ENCODE assay signal across 17 cellular contexts in genomic region chr3:177179281-177180067, GRCh38. TPM values are rescaled to one million over a fixed set of nuclear protein-coding genes. Genes with fewer than 3 reads are reported as not detected.
DNase-seq lines count a peak whose midpoint lies in the region; ATAC-seq, FAIRE-seq and TF ChIP-seq lines count a peak whose summit lies in the region.
"Had no signal": no experiment of that assay in that cellular context is flagged by ENCODE, and none has a peak within 500 bp of the region (broad histone marks: within the 10 kb centered on the region; RNA-seq: fewer than 3 reads in every experiment).

No MANE protein-coding gene starts in this region.

- ATAC-seq in activated CD4-positive, alpha-beta T cell treated with anti-CD3 and anti-CD28 coated beads for 36 hours = peak; percentile 48
- ATAC-seq in stimulated activated naive CD8-positive, alpha-beta T cell treated with anti-CD3 and anti-CD28 coated beads, Interleukin-15, Interleukin-2, amounts not matched to agents 100 U/mL and 50 U/mL, for 24 hours = no peak
- ATAC-seq: heart left ventricle, PC-3, upper lobe of right lung had no signal

- CTCF ChIA-PET in activated CD4-positive, alpha-beta T cell treated with anti-CD3 and anti-CD28 coated beads for 36 hours (lab: Charles Lee) = interaction anchor here (1.0 to 2.2 kb wide), 4 partner anchors 10 to 33 kb away, joined by 3 to 7 read pairs (median 4); no protein-coding TSS in a partner anchor
- CTCF ChIA-PET in activated CD4-positive, alpha-beta T cell treated with anti-CD3 and anti-CD28 coated beads, Interleukin-2, amount 10 ng/mL, durations not matched to agents 7 days and 5 days (lab: Charles Lee) = interaction anchor here (0.6 to 1.1 kb wide), 2 partner anchors 27 to 149 kb away, joined by 3 read pairs; no protein-coding TSS in a partner anchor

- no peak for DNase-seq in activated CD4-positive, alpha-beta T cell treated with anti-CD3 and anti-CD28 coated beads for 36 hours
- DNase-seq in activated CD4-positive, alpha-beta T cell treated with anti-CD3 and anti-CD28 coated beads, Interleukin-2, amount 10 ng/mL, durations not matched to agents 7 days and 5 days = no peak
- DNase-seq in RCC 7860 (ENCODE audit: low spot score) = peak; percentile 42
- DNase-seq in endodermal cell = no peak
- DNase-seq in trophoblast cell = peak in 1 of 2 donors; percentile 28
- DNase-seq in G401 (ENCODE audit: low spot score) = no peak
- no peak for DNase-seq in stimulated activated naive CD8-positive, alpha-beta T cell treated with anti-CD3 and anti-CD28 coated beads, Interleukin-15, Interleukin-2, amounts not matched to agents 100 U/mL and 50 U/mL, for 24 hours
- DNase-seq in cerebellar nuclear complex (lab: John Stamatoyannopoulos, UW) = no peak
- DNase-seq: activated CD8-positive, alpha-beta memory T cell treated with anti-CD3 and anti-CD28 coated beads, Interleukin-2, amount 50 U/mL, for 4 hours; anterior cingulate cortex; DMS 273 treated with DMSO at 0.1 percent for 48 hours; effector CD8-positive, alpha-beta T cell; heart left ventricle; PC-3; upper lobe of right lung had no signal

- peaks cover 2% of the 10 kb centered on the region for H3K9me3 Mint-ChIP-seq in activated CD4-positive, alpha-beta T cell treated with anti-CD3 and anti-CD28 coated beads for 36 hours (ENCODE audit: low read depth)
- peaks cover 3% of the 10 kb centered on the region for H3K9me3 Mint-ChIP-seq in activated CD4-positive, alpha-beta T cell treated with anti-CD3 and anti-CD28 coated beads, Interleukin-2, amount 10 ng/mL, durations not matched to agents 7 days and 5 days
- no peaks in the 10 kb centered on the region for H3K9me3 Mint-ChIP-seq in endodermal cell

- no peak overlapping the region for H2BK5ac ChIP-seq in trophoblast cell (ENCODE audit: low read depth, low read length, poor library complexity)

- peak overlapping the region; percentile 64 for H3K4ac ChIP-seq in trophoblast cell (ENCODE audit: low read depth, low read length)

- H3K4me3 ChIP-seq in endodermal cell (ENCODE audit: low read length) (no peak overlapping the region), trophoblast cell (ENCODE audit: low read depth, low read length) (no peak overlapping the region)
- H3K4me3 ChIP-seq: heart left ventricle, upper lobe of right lung had no signal

- H3K4me2 ChIP-seq in trophoblast cell (ENCODE audit: low read length) = no peak overlapping the region

- intact Hi-C loops in activated CD4-positive, alpha-beta T cell treated with anti-CD3 and anti-CD28 coated beads for 36 hours (cut with DNase I, micrococcal nuclease) = no loop called here

- H2AK5ac ChIP-seq in trophoblast cell (ENCODE audit: low read length) = no peak overlapping the region

- in situ Hi-C loops in G401 (cut with HindIII; ENCODE audit: low sequenced_read_pairs) = no loop called here

- H3K79me1 ChIP-seq in trophoblast cell (ENCODE audit: low read length) = no peaks in the 10 kb centered on the region

- no peak overlapping the region for H4K12ac ChIP-seq in trophoblast cell (ENCODE audit: low read depth, low read length)

- H3K14ac ChIP-seq in trophoblast cell (ENCODE audit: low read length) = no peak overlapping the region

- WGBS in endodermal cell (ENCODE audit: insufficient coverage in 1 of 2, insufficient read length in 1 of 2), 2 experiments = 92 to 99% methylated on average over 7 to 10 of the region's 10 CpGs
- WGBS in trophoblast cell (ENCODE audit: extremely low coverage, insufficient coverage, insufficient read length) = no CpG with 5 or more reads among the region's 10 CpGs

- POLR2A ChIA-PET in activated CD4-positive, alpha-beta T cell treated with anti-CD3 and anti-CD28 coated beads for 36 hours (lab: Charles Lee) = no interaction called here
- POLR2A ChIA-PET in activated CD4-positive, alpha-beta T cell treated with anti-CD3 and anti-CD28 coated beads, Interleukin-2, amount 10 ng/mL, durations not matched to agents 7 days and 5 days (lab: Charles Lee) = no interaction called here

- H3K4me1 Mint-ChIP-seq in activated CD4-positive, alpha-beta T cell treated with anti-CD3 and anti-CD28 coated beads for 36 hours = peaks cover 60% of the 10 kb centered on the region
- H3K4me1 Mint-ChIP-seq in activated CD4-positive, alpha-beta T cell treated with anti-CD3 and anti-CD28 coated beads, Interleukin-2, amount 10 ng/mL, durations not matched to agents 7 days and 5 days = peaks cover 44% of the 10 kb centered on the region
- peaks cover 36% of the 10 kb centered on the region for H3K4me1 Mint-ChIP-seq in endodermal cell

- H3K4me3 Mint-ChIP-seq in activated CD4-positive, alpha-beta T cell treated with anti-CD3 and anti-CD28 coated beads for 36 hours = no peak overlapping the region
- no peak overlapping the region for H3K4me3 Mint-ChIP-seq in activated CD4-positive, alpha-beta T cell treated with anti-CD3 and anti-CD28 coated beads, Interleukin-2, amount 10 ng/mL, durations not matched to agents 7 days and 5 days
- H3K4me3 Mint-ChIP-seq in endodermal cell = no peak overlapping the region
- H3K4me3 Mint-ChIP-seq: neural crest cell had no signal

- peak; percentile 60 for FAIRE-seq in RCC 7860 (lab: Jason Lieb, UNC)
- FAIRE-seq: A204.1 had no signal

- no peaks in the 10 kb centered on the region for H3K27me3 Mint-ChIP-seq in activated CD4-positive, alpha-beta T cell treated with anti-CD3 and anti-CD28 coated beads for 36 hours
- no peaks in the 10 kb centered on the region for H3K27me3 Mint-ChIP-seq in activated CD4-positive, alpha-beta T cell treated with anti-CD3 and anti-CD28 coated beads, Interleukin-2, amount 10 ng/mL, durations not matched to agents 7 days and 5 days
- H3K27me3 Mint-ChIP-seq in endodermal cell (ENCODE audit: insufficient read depth) = no peaks in the 10 kb centered on the region

- H2BK120ac ChIP-seq in trophoblast cell (ENCODE audit: insufficient read depth, low read length, poor library complexity) = no peak overlapping the region

- H3K36me3 ChIP-seq in endodermal cell (ENCODE audit: control insufficient read depth, insufficient read depth, low read length) = peaks cover 42% of the 10 kb centered on the region
- peaks cover 0 to 4% of the 10 kb centered on the region in 2 experiments for H3K36me3 ChIP-seq in trophoblast cell (ENCODE audit: control insufficient read depth in 1 of 2, insufficient read depth in 2 of 2, low read length in 2 of 2)
- H3K36me3 ChIP-seq: upper lobe of right lung had no signal

- H3K79me2 ChIP-seq in trophoblast cell (ENCODE audit: control insufficient read depth, insufficient read depth, low read length, poor library complexity) = peaks cover 27% of the 10 kb centered on the region

- no peak overlapping the region for H4K8ac ChIP-seq in trophoblast cell (ENCODE audit: low read depth, low read length)

- peaks cover 20% of the 10 kb centered on the region for H3K36me3 Mint-ChIP-seq in activated CD4-positive, alpha-beta T cell treated with anti-CD3 and anti-CD28 coated beads for 36 hours (ENCODE audit: low read depth)
- H3K36me3 Mint-ChIP-seq in activated CD4-positive, alpha-beta T cell treated with anti-CD3 and anti-CD28 coated beads, Interleukin-2, amount 10 ng/mL, durations not matched to agents 7 days and 5 days (ENCODE audit: low read depth) = peaks cover 32% of the 10 kb centered on the region
- H3K36me3 Mint-ChIP-seq in endodermal cell (ENCODE audit: low read depth) = peaks cover 12% of the 10 kb centered on the region

- no peak overlapping the region for H2BK12ac ChIP-seq in trophoblast cell (ENCODE audit: low read length)

- peak overlapping the region; percentile 38 for H3K27ac Mint-ChIP-seq in activated CD4-positive, alpha-beta T cell treated with anti-CD3 and anti-CD28 coated beads for 36 hours
- no peak overlapping the region for H3K27ac Mint-ChIP-seq in activated CD4-positive, alpha-beta T cell treated with anti-CD3 and anti-CD28 coated beads, Interleukin-2, amount 10 ng/mL, durations not matched to agents 7 days and 5 days
- H3K27ac Mint-ChIP-seq in endodermal cell = peak overlapping the region; percentile 71

- H3K18ac ChIP-seq in trophoblast cell (ENCODE audit: low read length) = no peak overlapping the region

- H3K9me3 ChIP-seq in endodermal cell (ENCODE audit: control insufficient read depth, low read length) (no peaks in the 10 kb centered on the region), trophoblast cell (ENCODE audit: insufficient read depth, low read depth, low read length) (no peaks in the 10 kb centered on the region)
- H3K9me3 ChIP-seq: heart left ventricle, upper lobe of right lung had no signal

- no peaks in the 10 kb centered on the region for H3K27me3 ChIP-seq in endodermal cell (ENCODE audit: control insufficient read depth, insufficient read depth, low read length, poor library complexity, severe bottlenecking)
- no peaks in the 10 kb centered on the region for H3K27me3 ChIP-seq in trophoblast cell (ENCODE audit: insufficient read depth, low read length)
- H3K27me3 ChIP-seq: heart left ventricle, upper lobe of right lung had no signal

- TF ChIP-seq CTCF in endodermal cell (conservative IDR thresholded peaks at IDR 0.05) = no peak

- H2AFZ ChIP-seq in trophoblast cell (ENCODE audit: insufficient read depth, low read length, poor library complexity) = no peak overlapping the region

- no peak overlapping the region for H4K91ac ChIP-seq in trophoblast cell (ENCODE audit: low read depth, low read length)

- H3K27ac ChIP-seq in endodermal cell (ENCODE audit: low read depth, low read length) (no peak overlapping the region), trophoblast cell (ENCODE audit: low read depth, low read length) (no peak overlapping the region)
- H3K27ac ChIP-seq: heart left ventricle, upper lobe of right lung had no signal

- H3K23ac ChIP-seq in trophoblast cell (ENCODE audit: low read length) = no peak overlapping the region

- H3K9ac ChIP-seq in endodermal cell (ENCODE audit: extremely low read depth, low read length, poor library complexity, severe bottlenecking) (no peak overlapping the region), trophoblast cell (ENCODE audit: low read length) (no peak overlapping the region)

- no peaks in the 10 kb centered on the region for H3K4me1 ChIP-seq in endodermal cell (ENCODE audit: control insufficient read depth, insufficient read depth, low read length)
- peaks cover 5 to 12% of the 10 kb centered on the region in 2 experiments for H3K4me1 ChIP-seq in trophoblast cell (ENCODE audit: control insufficient read depth in 1 of 2, insufficient read depth in 2 of 2, low read length in 2 of 2)

RNA-seq across cellular contexts. Expression of gene TBL1XR1, which starts 17.8 kb away (rescaled TPM):
- 100 to 1,000 TPM; 164 to 226 TPM for total RNA-seq in activated CD4-positive, alpha-beta T cell treated with anti-CD3 and anti-CD28 coated beads for 36 hours
- 100 to 1,000 TPM; 167 to 169 TPM for total RNA-seq in activated CD4-positive, alpha-beta T cell treated with anti-CD3 and anti-CD28 coated beads, Interleukin-2, amount 10 ng/mL, durations not matched to agents 7 days and 5 days
- 100 to 1,000 TPM; 235 to 273 TPM for total RNA-seq in endodermal cell
- 77.3 TPM for polyA plus RNA-seq in endodermal cell (2013, experiment 1 of 2)
- 83.4 TPM for polyA plus RNA-seq in endodermal cell (2013, experiment 2 of 2)
- 50.0 and 57.9 TPM in 2 replicates for polyA plus RNA-seq in trophoblast cell (2013)
- 49.7 and 68.1 TPM in 2 replicates for total RNA-seq in G401 (2014; rRNA removed; shearing (Covaris generic))
